16 cellular contexts compared by ENCODE assay signal in the genomic region with DNA sequence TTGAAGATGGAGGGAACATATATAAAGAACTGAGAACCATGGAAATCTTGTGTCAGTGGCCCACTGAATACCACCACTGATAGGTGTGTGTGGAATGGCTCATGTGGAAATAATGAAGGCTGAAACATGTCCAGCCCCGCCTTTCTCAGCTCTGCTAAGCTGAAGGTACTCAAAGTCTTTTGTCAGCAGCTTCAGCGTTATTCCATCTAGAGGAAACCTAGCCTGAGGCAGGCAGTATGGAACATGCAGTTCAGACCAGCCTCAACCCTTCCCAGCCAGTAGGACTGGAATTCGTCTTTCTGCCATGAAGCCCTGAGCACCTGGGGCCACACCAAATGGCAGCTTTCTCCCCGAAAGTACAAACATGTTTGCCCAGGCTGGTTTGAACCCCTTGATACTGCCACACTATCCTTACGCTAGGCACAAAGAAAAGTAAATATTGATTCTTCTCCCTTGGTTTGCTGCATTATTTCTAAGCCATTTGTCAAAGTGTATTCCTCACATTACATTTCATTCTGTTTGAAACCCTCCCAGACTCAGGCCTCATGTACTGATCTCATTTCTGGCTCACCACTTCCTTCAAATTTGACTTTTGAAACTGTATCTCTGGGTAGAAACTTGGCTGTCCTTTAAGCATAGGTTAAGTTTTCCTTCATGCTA. TPM values are rescaled to one million over a fixed set of nuclear protein-coding genes. Genes with fewer than 3 reads are reported as not detected.
DNase-seq lines count a peak whose midpoint lies in the region; ATAC-seq and TF ChIP-seq lines count a peak whose summit lies in the region.
"Had no signal": no experiment of that assay in that cellular context is flagged by ENCODE, and none has a peak within 500 bp of the region (broad histone marks: within the 10 kb centered on the region; RNA-seq: fewer than 3 reads in every experiment).

No MANE protein-coding gene starts in this region.

- TF ChIP-seq CTCF in upper lobe of right lung (IDR thresholded peaks at IDR 0.05), result no peak

- no peaks in the 10 kb centered on the region for H3K9me3 ChIP-seq in esophagus (ENCODE audit: control insufficient read depth in 2 of 2, insufficient read depth in 1 of 2, low read depth in 1 of 2, low read length in 1 of 2)
- H3K9me3 ChIP-seq in upper lobe of right lung, result no peaks in the 10 kb centered on the region
- H3K9me3 ChIP-seq: right lobe of liver had no signal

- no peak overlapping the region for H3K27ac Mint-ChIP-seq in activated CD4-positive, alpha-beta T cell treated with anti-CD3 and anti-CD28 coated beads, Interleukin-2, amount 10 ng/mL, durations not matched to agents 24 days and 14 days
- H3K27ac Mint-ChIP-seq: activated CD4-positive, alpha-beta memory T cell treated with anti-CD3 and anti-CD28 coated beads for 36 hours had no signal

- H3K36me3 ChIP-seq in esophagus (ENCODE audit: control insufficient read depth in 2 of 2, insufficient read depth in 2 of 2, low read length in 1 of 2), result no peaks in the 10 kb centered on the region
- no peaks in the 10 kb centered on the region for H3K36me3 ChIP-seq in upper lobe of right lung
- H3K36me3 ChIP-seq: right lobe of liver had no signal

- 59 to 69% methylated on average over 5 of the region's 5 CpGs for WGBS in esophagus, 2 donors

- H3K27ac ChIP-seq in esophagus (ENCODE audit: low read depth in 2 of 2, low read length in 1 of 2), result peak overlapping the region; percentile 66 to 68
- H3K27ac ChIP-seq in upper lobe of right lung, result no peak overlapping the region
- no peak overlapping the region for H3K27ac ChIP-seq in caudate nucleus (ENCODE audit: low read depth, low read length)
- H3K27ac ChIP-seq: right lobe of liver had no signal

- DNase-seq in SIG-M5 treated with dmso at 0.1 percent for 504 hours (lab: John Stamatoyannopoulos, UW; ENCODE audit: unreplicated experiment) (peak; percentile 4), SIG-M5 (lab: John Stamatoyannopoulos, UW) (no peak), NCI-H2081 treated with DMSO at 0.1 percent for 48 hours (lab: John Stamatoyannopoulos, UW) (peak; percentile 37), upper lobe of right lung (no peak), caudate nucleus (lab: John Stamatoyannopoulos, UW) (no peak)
- DNase-seq in activated CD4-positive, alpha-beta T cell treated with anti-CD3 and anti-CD28 coated beads, Interleukin-2, amount 10 ng/mL, durations not matched to agents 24 days and 14 days, result no peak
- DNase-seq: ACHN; activated CD4-positive, alpha-beta memory T cell treated with anti-CD3 and anti-CD28 coated beads for 36 hours; amniotic stem cell; NCI-H1105 treated with DMSO at 0.1 percent for 48 hours; right lobe of liver had no signal

- intact Hi-C loops in upper lobe of right lung (cut with DNase I), result no loop called here
- intact Hi-C loops in activated CD4-positive, alpha-beta T cell treated with anti-CD3 and anti-CD28 coated beads, Interleukin-2, amount 10 ng/mL, durations not matched to agents 24 days and 14 days (cut with micrococcal nuclease), result no loop called here

- no peak overlapping the region for H3K4me3 ChIP-seq in esophagus (ENCODE audit: low read depth in 1 of 2, low read length in 2 of 2)
- no peak overlapping the region for H3K4me3 ChIP-seq in upper lobe of right lung
- H3K4me3 ChIP-seq: lung, right lobe of liver had no signal

- ATAC-seq in upper lobe of right lung, result peak; percentile 12
- no peak for ATAC-seq in GM21526 (IDR thresholded peaks at IDR 0.05; ENCODE audit: low FRiP score, unreplicated experiment)
- ATAC-seq: HCT116 had no signal

- H3K36me3 Mint-ChIP-seq in activated CD4-positive, alpha-beta T cell treated with anti-CD3 and anti-CD28 coated beads, Interleukin-2, amount 10 ng/mL, durations not matched to agents 24 days and 14 days (ENCODE audit: low read depth), result no peaks in the 10 kb centered on the region
- H3K36me3 Mint-ChIP-seq: activated CD4-positive, alpha-beta memory T cell treated with anti-CD3 and anti-CD28 coated beads for 36 hours had no signal

- H3K27me3 Mint-ChIP-seq in activated CD4-positive, alpha-beta T cell treated with anti-CD3 and anti-CD28 coated beads, Interleukin-2, amount 10 ng/mL, durations not matched to agents 24 days and 14 days, result no peaks in the 10 kb centered on the region
- H3K27me3 Mint-ChIP-seq: activated CD4-positive, alpha-beta memory T cell treated with anti-CD3 and anti-CD28 coated beads for 36 hours had no signal

- H3K4me1 Mint-ChIP-seq in activated CD4-positive, alpha-beta T cell treated with anti-CD3 and anti-CD28 coated beads, Interleukin-2, amount 10 ng/mL, durations not matched to agents 24 days and 14 days, result no peaks in the 10 kb centered on the region

- no peak overlapping the region for H3K4me3 Mint-ChIP-seq in activated CD4-positive, alpha-beta T cell treated with anti-CD3 and anti-CD28 coated beads, Interleukin-2, amount 10 ng/mL, durations not matched to agents 24 days and 14 days
- H3K4me3 Mint-ChIP-seq: activated CD4-positive, alpha-beta memory T cell treated with anti-CD3 and anti-CD28 coated beads for 36 hours; neural crest cell had no signal

- H3K9me3 Mint-ChIP-seq in activated CD4-positive, alpha-beta T cell treated with anti-CD3 and anti-CD28 coated beads, Interleukin-2, amount 10 ng/mL, durations not matched to agents 24 days and 14 days, result no peaks in the 10 kb centered on the region
- H3K9me3 Mint-ChIP-seq: activated CD4-positive, alpha-beta memory T cell treated with anti-CD3 and anti-CD28 coated beads for 36 hours; neural crest cell had no signal

- H3K4me1 ChIP-seq in esophagus (ENCODE audit: control insufficient read depth in 2 of 2, insufficient read depth in 2 of 2, low read length in 1 of 2) (peaks cover 0 to 6% of the 10 kb centered on the region in 2 donors), upper lobe of right lung (no peaks in the 10 kb centered on the region)
- H3K4me1 ChIP-seq: right lobe of liver had no signal

- H3K27me3 ChIP-seq in esophagus (ENCODE audit: control insufficient read depth in 1 of 2, insufficient read depth in 2 of 2, low read length in 2 of 2) (no peaks in the 10 kb centered on the region), upper lobe of right lung (no peaks in the 10 kb centered on the region)
- H3K27me3 ChIP-seq: right lobe of liver had no signal

RNA-seq across cellular contexts. Expression of a gene that starts 45.9 kb away (rescaled TPM):
- 10 to 100 TPM in 1 of 2 donors, 1 to 10 TPM in 1; 9.2 to 14.1 TPM for polyA plus RNA-seq in esophagus
- 18.5 TPM for total RNA-seq in upper lobe of right lung
- total RNA-seq in activated CD4-positive, alpha-beta T cell treated with anti-CD3 and anti-CD28 coated beads, Interleukin-2, amount 10 ng/mL, durations not matched to agents 24 days and 14 days, result 1.6 and 2.1 TPM in 2 replicates

Comparison
In these comparisons a context has a peak if more than half of its experiments do, and no peak if none do; other contexts are left out.
1. DNase-seq: peak in SIG-M5 treated with dmso at 0.1 percent for 504 hours (single experiment) and NCI-H2081 treated with DMSO at 0.1 percent for 48 hours (single experiment); none in SIG-M5 (single experiment), upper lobe of right lung (single experiment), activated CD4-positive, alpha-beta T cell treated with anti-CD3 and anti-CD28 coated beads, Interleukin-2, amount 10 ng/mL, durations not matched to agents 24 days and 14 days (single experiment) and caudate nucleus (0 of 61).
2. H3K27ac ChIP-seq: peak in esophagus (2 of 2); none in upper lobe of right lung (single experiment) and caudate nucleus (single experiment).